In the genomic region with DNA sequence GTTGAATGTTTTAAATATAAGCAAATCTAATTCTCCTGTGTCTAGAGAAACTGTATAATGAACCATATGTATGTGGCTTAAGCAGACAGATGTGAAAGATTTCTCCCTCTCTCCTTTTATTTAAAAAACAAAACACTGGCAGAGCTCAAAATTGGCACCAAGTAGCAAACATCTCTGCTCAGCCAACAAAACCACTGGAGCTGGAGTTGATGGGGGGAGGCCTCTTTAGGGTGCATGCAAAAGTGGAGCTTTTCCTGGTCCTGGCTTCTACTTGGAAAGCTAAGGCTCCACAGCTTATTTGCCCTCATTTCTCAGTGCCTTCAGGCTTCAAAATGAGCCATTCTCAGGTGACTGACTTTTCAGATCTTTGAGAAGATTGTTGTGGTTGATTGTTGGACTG, we compare ENCODE assay signal across 26 cellular contexts.
"Had no signal": no experiment of that assay in that cellular context is flagged by ENCODE, and none has a peak within 500 bp of the region (broad histone marks: within the 10 kb centered on the region; RNA-seq: fewer than 3 reads in every experiment).

No MANE protein-coding gene starts in this region.

- DNase-seq: activated B cell treated with CpG ODN at 0.5 μM for 24 hours; activated CD4-positive, alpha-beta T cell treated with anti-CD3 and anti-CD28 coated beads for 1 hour; activated CD4-positive, alpha-beta T cell treated with anti-CD3 and anti-CD28 coated beads, Interleukin-2, amount 10 ng/mL, durations not matched to agents 24 days and 14 days; activated CD4-positive, alpha-beta T cell treated with anti-CD3 and anti-CD28 coated beads, Interleukin-2, amount 50 U/mL, for 48 hours; activated CD8-positive, alpha-beta memory T cell treated with anti-CD3 and anti-CD28 coated beads, Interleukin-2, amount 10 ng/mL, durations not matched to agents 7 days and 5 days; activated effector memory CD4-positive, alpha-beta T cell treated with Interleukin-2 at 50 U/mL for 16 hours; activated naive CD4-positive, alpha-beta T cell; activated T-cell treated with anti-CD3 and anti-CD28 coated beads, Interleukin-2, amount 50 U/mL, for 24 hours; amniotic stem cell; body of pancreas; central memory CD4-positive, alpha-beta T cell; Kasumi-1; KBM-7; NCI-H1048; NCI-H1417; NCI-H2029; NCI-H2107; NCI-H2171 treated with DMSO at 0.1 percent for 48 hours; NCI-H226; Peyer's patch; Right ventricle myocardium superior; SW 1271 had no signal

- H3K4me1 ChIP-seq: body of pancreas, Peyer's patch, SJSA1 had no signal

- H3K27ac ChIP-seq: ascending aorta, body of pancreas, Peyer's patch, RWPE1, SJSA1 had no signal

- H3K4me3 ChIP-seq: ascending aorta, body of pancreas, Peyer's patch, SJSA1 had no signal

- H3K9me3 ChIP-seq: ascending aorta, body of pancreas, Peyer's patch, SJSA1 had no signal

- H3K27me3 ChIP-seq: ascending aorta, body of pancreas, Peyer's patch, SJSA1 had no signal

- H3K36me3 ChIP-seq: ascending aorta, Peyer's patch, SJSA1 had no signal

- ATAC-seq: activated CD8-positive, alpha-beta memory T cell treated with anti-CD3 and anti-CD28 coated beads, Interleukin-2, amount 10 ng/mL, durations not matched to agents 7 days and 5 days; body of pancreas; SK-N-SH treated with all-trans-retinoic acid at 6 μM for 48 hours had no signal
